Comparison of ENCODE assay signal across 22 cellular contexts in the genomic region with DNA sequence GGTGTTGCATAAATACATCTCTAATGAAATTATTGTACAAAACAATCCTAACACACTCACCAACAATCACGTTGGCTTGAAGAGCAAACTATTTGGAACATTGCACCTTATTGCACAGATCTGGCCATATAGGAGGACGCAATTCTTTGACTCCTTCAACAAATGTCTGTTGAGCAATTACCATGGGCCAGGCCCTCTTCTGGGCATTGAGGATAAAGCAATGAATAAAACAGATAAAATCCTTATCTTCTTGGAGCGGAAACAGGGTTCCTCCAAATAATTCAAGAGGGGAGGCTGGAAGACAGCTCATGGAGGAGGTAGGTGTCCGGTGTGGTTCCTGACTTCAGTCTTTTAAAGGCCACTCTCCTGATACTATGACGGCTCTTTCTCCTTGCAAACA. TPM values are rescaled to one million over a fixed set of nuclear protein-coding genes. Genes with fewer than 3 reads are reported as not detected.
A peak's percentile ranks its signal among the peaks of the same experiment; 100 is the strongest.
DNase-seq lines count a peak whose midpoint lies in the region; ATAC-seq, FAIRE-seq and TF ChIP-seq lines count a peak whose summit lies in the region.
"Had no signal": no experiment of that assay in that cellular context is flagged by ENCODE, and none has a peak within 500 bp of the region (broad histone marks: within the 10 kb centered on the region; RNA-seq: fewer than 3 reads in every experiment).

No MANE protein-coding gene starts in this region.

- no peak for TF ChIP-seq EP300 in H1 (IDR thresholded peaks at IDR 0.05; ENCODE audit: borderline replicate concordance in 1 of 2, low read depth in 2 of 2, low read length in 2 of 2)

- no peak overlapping the region for H4K8ac ChIP-seq in H1 (ENCODE audit: extremely low read depth, insufficient read depth, low read length)

- no peaks in the 10 kb centered on the region for H3K36me3 Mint-ChIP-seq in activated T-helper 17 cell treated with anti-CD3 and anti-CD28 coated beads, Interleukin-2, amount 50 U/mL, for 72 hours (ENCODE audit: low read depth)

- no peaks in the 10 kb centered on the region for H3K36me3 ChIP-seq in HCT116 (ENCODE audit: control insufficient read depth in 1 of 2, insufficient read depth in 2 of 2, low read length in 2 of 2)
- H3K36me3 ChIP-seq in PC-3 (ENCODE audit: low read depth, low read length), result no peaks in the 10 kb centered on the region
- H3K36me3 ChIP-seq in H1 (ENCODE audit: control insufficient read depth in 2 of 4, insufficient read depth in 4 of 4, low read length in 3 of 4), result no peaks in the 10 kb centered on the region
- H3K36me3 ChIP-seq: esophagus muscularis mucosa, lower lobe of right lung, ovary had no signal

- no peak overlapping the region for H3K14ac ChIP-seq in H1 (ENCODE audit: insufficient read length)

- DNase-seq in AG09309 (ENCODE audit: low read depth), result no peak
- no peak for DNase-seq in HCT116 (ENCODE audit: low read depth, low spot score)
- peak; percentile 46 for DNase-seq in PC-3
- no peak for DNase-seq in H1 (ENCODE audit: low read depth in 1 of 2, low spot score in 2 of 2)
- no peak for DNase-seq in GM19238 (ENCODE audit: insufficient read length, low spot score)
- no peak for DNase-seq in NCI-H69 (lab: John Stamatoyannopoulos, UW)
- DNase-seq in activated naive CD4-positive, alpha-beta T cell treated with anti-CD3 and anti-CD28 coated beads, Interleukin-2, amount 50 U/mL, for 16 hours, result no peak
- DNase-seq: dorsolateral prefrontal cortex; EL; lower lobe of right lung; NCI-H345; ovary; SIG-M5; stimulated activated CD4-positive, alpha-beta T cell treated with anti-CD3 and anti-CD28 coated beads, Interleukin-4, amount 100 ng/mL, for 1 hour; T-helper 2 cell had no signal

- no peak overlapping the region for H2BK120ac ChIP-seq in H1 (replicated peaks; ENCODE audit: low read depth, low read length)

- no peak for FAIRE-seq in H1 (lab: Jason Lieb, UNC)
- FAIRE-seq: bronchial epithelial cell had no signal

- POLR2A ChIA-PET in HCT116 (lab: Charles Lee) (no interaction called here), PC-3 (lab: Charles Lee; ENCODE audit: unreplicated experiment) (no interaction called here), H1 (lab: Charles Lee; ENCODE audit: partially characterized antibody) (interaction anchor here (1.3 kb wide), 1 partner anchor 60 kb away, joined by 3 read pairs; no protein-coding TSS in a partner anchor)

- no peak overlapping the region for H3K27ac Mint-ChIP-seq in activated T-helper 17 cell treated with anti-CD3 and anti-CD28 coated beads, Interleukin-2, amount 50 U/mL, for 72 hours
- H3K27ac Mint-ChIP-seq: activated T-helper 1 cell treated with anti-CD3 and anti-CD28 coated beads, Interleukin-12 subunit alpha, Interleukin-12 subunit beta, Interleukin-2, Interleukin-4 antibody, amounts not matched to agents 30 ng/mL and 10 ng/mL and 1 ng/mL, durations not matched to agents 14 hours and 24 hours and 36 hours had no signal

- no peaks in the 10 kb centered on the region for H3K9me3 ChIP-seq in HCT116 (ENCODE audit: control insufficient read depth in 1 of 2, insufficient read depth in 1 of 2, low read depth in 1 of 2, low read length in 2 of 2)
- no peaks in the 10 kb centered on the region for H3K9me3 ChIP-seq in PC-3 (ENCODE audit: low read length)
- H3K9me3 ChIP-seq in H1 (ENCODE audit: insufficient read depth in 2 of 2, low read depth in 1 of 2, low read length in 1 of 2), result no peaks in the 10 kb centered on the region
- H3K9me3 ChIP-seq: esophagus muscularis mucosa, lower lobe of right lung, ovary had no signal

- RAD21 ChIA-PET in HCT116 (lab: Charles Lee; ENCODE audit: low non-redundant PET in 1 of 2, low total read pairs in 2 of 2, uncharacterized antibody in 2 of 2, unreplicated experiment in 2 of 2), result no interaction called here

- H4K5ac ChIP-seq in H1 (ENCODE audit: insufficient read length, low read depth, low read length), result no peak overlapping the region

- H3K4me3 Mint-ChIP-seq in activated T-helper 17 cell treated with anti-CD3 and anti-CD28 coated beads, Interleukin-2, amount 50 U/mL, for 72 hours, result no peak overlapping the region
- H3K4me3 Mint-ChIP-seq: activated T-helper 1 cell treated with anti-CD3 and anti-CD28 coated beads, Interleukin-12 subunit alpha, Interleukin-12 subunit beta, Interleukin-2, Interleukin-4 antibody, amounts not matched to agents 30 ng/mL and 10 ng/mL and 1 ng/mL, durations not matched to agents 14 hours and 24 hours and 36 hours had no signal

- WGBS in H1 (ENCODE audit: extremely low coverage in 1 of 2, insufficient coverage in 1 of 2, insufficient read length in 1 of 2, insufficient replicate concordance in 2 of 2, low coverage in 1 of 2, low lambda C conversion rate in 2 of 2, missing lambda C conversion rate in 1 of 2), 2 experiments, result 68% methylated on average over 5 of the region's 5 CpGs; no CpG with 5 or more reads in 1 of the 2 experiments

- no peak overlapping the region for H3K4ac ChIP-seq in H1 (replicated peaks; ENCODE audit: insufficient read length, low read depth, low read length)

- H2BK20ac ChIP-seq in H1 (ENCODE audit: low read length), result peak overlapping the region; percentile 4; the same call in 1 of the 2 replicates

- no peaks in the 10 kb centered on the region for H3K9me3 Mint-ChIP-seq in activated T-helper 17 cell treated with anti-CD3 and anti-CD28 coated beads, Interleukin-2, amount 50 U/mL, for 72 hours
- H3K9me3 Mint-ChIP-seq: activated T-helper 1 cell treated with anti-CD3 and anti-CD28 coated beads, Interleukin-12 subunit alpha, Interleukin-12 subunit beta, Interleukin-2, Interleukin-4 antibody, amounts not matched to agents 30 ng/mL and 10 ng/mL and 1 ng/mL, durations not matched to agents 14 hours and 24 hours and 36 hours had no signal

- H2AK5ac ChIP-seq in H1 (ENCODE audit: low read depth, low read length), result 0 out of 2 replicates have a peak overlapping the region, but pooled peaks have one; percentile 49

- H3K9me2 ChIP-seq in HCT116 (ENCODE audit: insufficient read depth) (no peaks in the 10 kb centered on the region), PC-3 (replicated peaks; ENCODE audit: low read length) (no peaks in the 10 kb centered on the region)

- H3K79me2 ChIP-seq in HCT116 (ENCODE audit: insufficient read depth, low read length) (no peaks in the 10 kb centered on the region), PC-3 (ENCODE audit: low read length) (no peaks in the 10 kb centered on the region), H1 (ENCODE audit: control insufficient read depth in 1 of 2, insufficient read depth in 2 of 2, low read length in 2 of 2) (no peaks in the 10 kb centered on the region)

- no peak for TF ChIP-seq POLR2A in HCT116 (IDR thresholded peaks at IDR 0.05; ENCODE audit: borderline replicate concordance, extremely low read depth, insufficient read depth, insufficient read length)
- no peak for TF ChIP-seq POLR2A in H1 (IDR thresholded peaks at IDR 0.05; ENCODE audit: control extremely low read depth in 1 of 2, low read depth in 2 of 2, low read length in 2 of 2)

- no peak overlapping the region for H2BK12ac ChIP-seq in H1 (ENCODE audit: low read depth, low read length)

- H2BK15ac ChIP-seq in H1 (ENCODE audit: low read length), result 0 out of 2 replicates have a peak overlapping the region, but pooled peaks have one; percentile 2

- no peak overlapping the region for H4K91ac ChIP-seq in H1 (replicated peaks; ENCODE audit: insufficient read length, low read length)

- no peak overlapping the region for H2AFZ ChIP-seq in HCT116 (ENCODE audit: low read depth, low read length, poor library complexity, severe bottlenecking)
- H2AFZ ChIP-seq in PC-3 (ENCODE audit: low read length), result no peak overlapping the region
- H2AFZ ChIP-seq in H1 (ENCODE audit: low read length), result no peak overlapping the region

- H2BK5ac ChIP-seq in H1 (ENCODE audit: low read depth, low read length), result no peak overlapping the region

- no TSS peak for BruUV-seq in HCT116 (replicated peaks; lab: Mats Ljungman, UMichigan)
- BruUV-seq in PC-3 (replicated peaks; lab: Mats Ljungman, UMichigan), result no TSS peak

- H3K56ac ChIP-seq in H1 (replicated peaks; ENCODE audit: insufficient read length, low read depth, low read length), result no peak overlapping the region

- H3K27me3 ChIP-seq in HCT116 (ENCODE audit: insufficient read depth, low read length) (peaks cover 10% of the 10 kb centered on the region; the same call in 1 of the 2 replicates), PC-3 (ENCODE audit: low read length) (no peaks in the 10 kb centered on the region), H1 (replicated peaks in 1 of 4; ENCODE audit: control insufficient read depth in 3 of 4, extremely low read depth in 1 of 4, insufficient read depth in 3 of 4, low read length in 3 of 4) (peaks cover 0 to 41% (median 31%) of the 10 kb centered on the region in 4 experiments; a peak in 5 of 7 replicates)
- H3K27me3 ChIP-seq: ovary had no signal

- no peaks in the 10 kb centered on the region for H3K79me1 ChIP-seq in H1 (ENCODE audit: low read depth, low read length)

- no peak overlapping the region for H3K23ac ChIP-seq in H1 (ENCODE audit: insufficient read length)

- no peak overlapping the region for H3K18ac ChIP-seq in H1 (ENCODE audit: extremely low read depth, low read length)

- H3K4me1 ChIP-seq in HCT116 (ENCODE audit: control insufficient read depth in 1 of 2, insufficient read depth in 2 of 2, low read length in 2 of 2) (peaks cover 1 to 7% of the 10 kb centered on the region in 2 experiments; a peak in 3 of 4 replicates), PC-3 (ENCODE audit: insufficient read depth, low read length) (peaks cover 25% of the 10 kb centered on the region), H1 (replicated peaks in 1 of 4; ENCODE audit: control insufficient read depth in 3 of 4, insufficient read depth in 4 of 4, low read length in 3 of 4) (peaks cover 13 to 29% (median 20%) of the 10 kb centered on the region in 4 experiments)
- H3K4me1 ChIP-seq: esophagus muscularis mucosa, lower lobe of right lung had no signal

- no peaks in the 10 kb centered on the region for H3K23me2 ChIP-seq in H1 (ENCODE audit: low read depth, low read length)

- H3K27ac ChIP-seq in HCT116 (ENCODE audit: low read depth, low read length) (no peak overlapping the region), PC-3 (ENCODE audit: low read length) (no peak overlapping the region), H1 (ENCODE audit: low read depth, low read length) (no peak overlapping the region)
- H3K27ac ChIP-seq: dorsolateral prefrontal cortex, esophagus muscularis mucosa, lower lobe of right lung, ovary had no signal

- TF ChIP-seq CTCF in AG09309 (IDR thresholded peaks at IDR 0.05; ENCODE audit: control insufficient read depth, insufficient read depth, low read depth, low read length, missing control alignments), result peak; percentile 13
- TF ChIP-seq CTCF in HCT116 (IDR thresholded peaks at IDR 0.05 in 2 of 3, conservative IDR thresholded peaks at IDR 0.05 in 1 of 3; ENCODE audit: borderline replicate concordance in 1 of 3, insufficient read depth in 1 of 3, low read depth in 2 of 3, low read length in 2 of 3), result peak in 2 of 3 experiments; percentile 33 to 45; a peak in 3 of 6 replicates
- peak; percentile 62 for TF ChIP-seq CTCF in PC-3 (conservative IDR thresholded peaks at IDR 0.05; ENCODE audit: low read depth, low read length)
- TF ChIP-seq CTCF in H1 (IDR thresholded peaks at IDR 0.05; ENCODE audit: control extremely low read depth in 1 of 3, insufficient read depth in 1 of 3, low read depth in 1 of 3, low read length in 3 of 3), result peak in 2 of 3 experiments; percentile 23 to 28; a peak in 3 of 4 replicates

- intact Hi-C loops in HCT116 (cut with micrococcal nuclease), result no loop called here
- intact Hi-C loops in PC-3 (cut with micrococcal nuclease), result no loop called here

- H3K4me1 Mint-ChIP-seq in activated T-helper 17 cell treated with anti-CD3 and anti-CD28 coated beads, Interleukin-2, amount 50 U/mL, for 72 hours, result no peaks in the 10 kb centered on the region

- CTCF ChIA-PET in HCT116 (lab: Charles Lee) (interaction anchor here (1.2 to 1.7 kb wide), 2 partner anchors 10 to 77 kb away, joined by 3 to 5 read pairs; no protein-coding TSS in a partner anchor), PC-3 (lab: Charles Lee) (no interaction called here), H1 (lab: Charles Lee; ENCODE audit: partially characterized antibody) (interaction anchor here (0.6 to 11.5 kb wide), 6 partner anchors 9 to 614 kb away, joined by 3 to 207 read pairs (median 6); no protein-coding TSS in a partner anchor)

- no peak overlapping the region for H3K9ac ChIP-seq in HCT116 (ENCODE audit: low read length)
- no peak overlapping the region for H3K9ac ChIP-seq in PC-3 (ENCODE audit: low read length)
- H3K9ac ChIP-seq in H1 (replicated peaks in 1 of 4; ENCODE audit: extremely low read depth in 1 of 4, low read depth in 3 of 4, low read length in 3 of 4), result no peak overlapping the region

- no peak overlapping the region for H3K4me2 ChIP-seq in HCT116 (ENCODE audit: low read length)
- H3K4me2 ChIP-seq in PC-3 (ENCODE audit: low read length), result no peak overlapping the region
- no peak overlapping the region for H3K4me2 ChIP-seq in H1 (ENCODE audit: insufficient read depth in 1 of 2, low read depth in 2 of 2, low read length in 2 of 2)

- H3F3A ChIP-seq in PC-3 (ENCODE audit: low read length, unreplicated experiment), result no peaks in the 10 kb centered on the region

- peak; percentile 24; the same call in 1 of the 2 replicates for TF ChIP-seq RAD21 in HCT116 (IDR thresholded peaks at IDR 0.05; ENCODE audit: low read depth)
- peak in 1 of 2 experiments; percentile 38; a peak in 1 of 4 replicates for TF ChIP-seq RAD21 in H1 (IDR thresholded peaks at IDR 0.05 in 1 of 2, conservative IDR thresholded peaks at IDR 0.05 in 1 of 2; ENCODE audit: low read depth in 2 of 2, low read length in 2 of 2)

- ATAC-seq in HCT116 (peak; percentile 68), PC-3 (no peak; the same call in 1 of the 2 replicates)
- no peak for ATAC-seq in activated T-helper 17 cell treated with anti-CD3 and anti-CD28 coated beads, Interleukin-2, amount 50 U/mL, for 72 hours (replicated peaks)
- ATAC-seq: activated CD4-positive, CD25-positive, alpha-beta regulatory T cell treated with anti-CD3 and anti-CD28 coated beads, Interleukin-2, amount 50 U/mL, for 24 hours; lower lobe of right lung had no signal

- H3K4me3 ChIP-seq in AG09309 (ENCODE audit: control insufficient read depth, low read depth, low read length) (no peak overlapping the region), HCT116 (replicated peaks in 1 of 2; ENCODE audit: low read depth in 1 of 2, low read length in 2 of 2) (no peak overlapping the region), PC-3 (ENCODE audit: low read length) (no peak overlapping the region), H1 (ENCODE audit: extremely low read depth in 1 of 4, insufficient read depth in 2 of 4, low read depth in 3 of 4, low read length in 4 of 4) (no peak overlapping the region)
- H3K4me3 ChIP-seq: dorsolateral prefrontal cortex, esophagus muscularis mucosa, lower lobe of right lung, ovary had no signal

- H4K20me1 ChIP-seq in HCT116 (ENCODE audit: insufficient read depth) (no peaks in the 10 kb centered on the region), PC-3 (ENCODE audit: low read length) (no peaks in the 10 kb centered on the region), H1 (replicated peaks in 1 of 2; ENCODE audit: control insufficient read depth in 1 of 2, insufficient read depth in 2 of 2, low read length in 2 of 2) (no peaks in the 10 kb centered on the region)

- peaks cover 17% of the 10 kb centered on the region for H3K27me3 Mint-ChIP-seq in activated T-helper 17 cell treated with anti-CD3 and anti-CD28 coated beads, Interleukin-2, amount 50 U/mL, for 72 hours

RNA-seq across cellular contexts. Expression of a gene that starts 43.3 kb away (rescaled TPM):
- total RNA-seq in HCT116 (2021; ENCODE audit: unreplicated experiment) (not detected), PC-3 (2014; rRNA removed) (not detected in 2 replicates)
- not detected in 2 replicates for polyA plus RNA-seq in HCT116 (2012)
- not detected in 2 replicates for total RNA-seq in H1 (2021; fragmentation: NEBNext Ultra II Directional; extraction: Animal tissue kit (Norgen Biotek cat#: 25700))
- polyA plus RNA-seq in H1 (2011; rRNA removed), result 0.02 TPM in 1 of 2 replicates, not detected in the other
- polyA plus RNA-seq in H1 (2011; cell fraction: cytosol; rRNA removed), result 0.03 TPM
- polyA plus RNA-seq in H1 (2011; cell fraction: nucleus; rRNA removed), result 0.03 TPM
- polyA plus RNA-seq in H1 (2012, experiment 1 of 2), result 0.03 to 0.08 TPM in 2 of 4 replicates, not detected in the others
- polyA plus RNA-seq in H1 (2012, experiment 2 of 2), result 0.07 TPM
- polyA plus RNA-seq in H1 (2013, experiment 1 of 2), result 0.02 TPM
- 0.02 TPM for polyA plus RNA-seq in H1 (2013, experiment 2 of 2)
- 0.13 TPM in 1 of 2 replicates, not detected in the other for polyA minus RNA-seq in H1 (2011; rRNA and poly(A)+ RNA removed)
- polyA minus RNA-seq in H1 (2011; cell fraction: cytosol; rRNA and poly(A)+ RNA removed), result not detected
- 0.40 TPM for polyA minus RNA-seq in H1 (2011; cell fraction: nucleus; rRNA and poly(A)+ RNA removed)
- total RNA-seq in activated T-helper 17 cell treated with anti-CD3 and anti-CD28 coated beads, Interleukin-2, amount 50 U/mL, for 72 hours, result not detected
- total RNA-seq: activated CD8-positive, alpha-beta memory T cell treated with anti-CD3 and anti-CD28 coated beads for 36 hours; activated T-helper 1 cell treated with anti-CD3 and anti-CD28 coated beads, Interleukin-12 subunit alpha, Interleukin-12 subunit beta, Interleukin-2, Interleukin-4 antibody, amounts not matched to agents 30 ng/mL and 10 ng/mL and 1 ng/mL, durations not matched to agents 14 hours and 24 hours and 36 hours; bronchial epithelial cell; esophagus muscularis mucosa; lower lobe of right lung; ovary; ureter had no signal
- polyA plus RNA-seq: ovary had no signal
